ENCODE assay signal across 1 cellular context in the genomic region with DNA sequence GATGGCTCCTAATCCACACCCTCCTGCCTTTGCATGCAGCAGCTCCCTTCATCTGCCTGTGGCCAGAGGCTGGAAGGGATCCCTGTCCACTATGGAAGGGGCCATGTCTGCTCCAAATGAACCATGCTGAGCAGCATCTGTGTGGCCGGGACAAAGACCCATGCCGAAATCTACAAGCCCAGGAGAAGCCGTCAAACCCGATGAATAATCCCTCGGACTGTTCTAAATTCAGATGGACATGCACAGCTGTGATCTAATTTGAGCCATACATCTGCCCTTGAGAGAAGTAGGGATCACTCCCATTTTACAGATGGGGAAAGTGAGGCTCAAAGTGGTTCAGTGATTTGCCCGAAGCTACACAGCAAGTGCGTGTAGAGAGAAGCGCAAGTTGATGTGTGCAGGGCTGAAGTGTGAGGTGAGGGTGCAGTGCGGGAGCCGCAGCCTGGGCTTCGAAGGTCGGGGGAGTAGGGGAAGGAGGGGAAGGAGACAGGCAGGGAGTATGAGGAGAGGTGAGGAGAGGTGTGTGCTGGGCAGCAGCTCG.
A peak's percentile ranks its signal among the peaks of the same experiment; 100 is the strongest.
TF ChIP-seq lines count a peak whose summit lies in the region.

No MANE protein-coding gene starts in this region.

TF ChIP-seq in H1, 55 proteins besides CTCF, POLR2A, EP300 and RAD21:
- no peak for TF ChIP-seq SIRT6 (IDR thresholded peaks at IDR 0.05; ENCODE audit: low read length)
- no peak for TF ChIP-seq KDM5A (IDR thresholded peaks at IDR 0.05; ENCODE audit: low read length)
- TF ChIP-seq, protein P1, sequence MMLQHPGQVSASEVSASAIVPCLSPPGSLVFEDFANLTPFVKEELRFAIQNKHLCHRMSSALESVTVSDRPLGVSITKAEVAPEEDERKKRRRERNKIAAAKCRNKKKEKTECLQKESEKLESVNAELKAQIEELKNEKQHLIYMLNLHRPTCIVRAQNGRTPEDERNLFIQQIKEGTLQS (IDR thresholded peaks at IDR 0.05; ENCODE audit: insufficient read depth, low read depth, low read length): no peak
- TF ChIP-seq SAP30 (IDR thresholded peaks at IDR 0.05; ENCODE audit: insufficient read depth, insufficient replicate concordance, low read length): no peak
- no peak for TF ChIP-seq CHD1 (IDR thresholded peaks at IDR 0.05; ENCODE audit: low read depth, low read length)
- no peak for TF ChIP-seq SRF (IDR thresholded peaks at IDR 0.05; ENCODE audit: low read depth, low read length)
- peak; percentile 47; the same call in 1 of the 2 replicates for TF ChIP-seq KDM1A (IDR thresholded peaks at IDR 0.05; ENCODE audit: borderline replicate concordance, low read length)
- TF ChIP-seq BCL11A (IDR thresholded peaks at IDR 0.05; ENCODE audit: low read depth in 2 of 2, low read length in 2 of 2): no peak
